ENCODE assay signal across 20 cellular contexts in the genomic region with DNA sequence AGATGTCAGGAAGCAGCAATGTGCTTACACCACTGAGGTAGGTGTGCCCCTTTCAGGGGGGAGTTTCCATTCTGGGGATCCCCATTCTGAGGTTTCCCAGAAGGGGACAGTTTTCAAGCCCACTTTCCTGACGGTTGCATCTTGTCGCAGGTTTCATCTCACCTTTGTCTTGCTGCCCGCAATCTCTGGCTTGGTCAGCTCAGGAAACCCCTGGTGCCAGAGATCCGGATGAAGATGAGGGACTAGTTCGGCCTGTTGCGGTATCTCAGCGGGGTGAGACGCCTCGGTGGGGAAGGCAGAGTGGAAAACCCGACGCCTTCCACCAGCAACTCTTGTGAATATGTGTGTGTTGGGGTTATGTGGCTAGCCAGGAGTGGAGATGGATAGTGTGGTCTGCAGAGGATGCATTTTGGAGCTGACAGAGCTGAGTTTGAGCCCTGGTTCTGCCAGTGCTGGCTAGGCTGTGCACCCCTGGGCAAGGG.
DNase-seq lines count a peak whose midpoint lies in the region; ATAC-seq and FAIRE-seq lines count a peak whose summit lies in the region.
"Had no signal": no experiment of that assay in that cellular context is flagged by ENCODE, and none has a peak within 500 bp of the region (broad histone marks: within the 10 kb centered on the region; RNA-seq: fewer than 3 reads in every experiment).

No MANE protein-coding gene starts in this region.

- no peaks in the 10 kb centered on the region for H3K36me3 Mint-ChIP-seq in activated naive CD4-positive, alpha-beta T cell treated with anti-CD3 and anti-CD28 coated beads, Interleukin-2, amount 50 U/mL, for 24 hours
- H3K36me3 Mint-ChIP-seq in central memory CD8-positive, alpha-beta T cell (ENCODE audit: insufficient read depth): peaks cover 2% of the 10 kb centered on the region
- H3K36me3 Mint-ChIP-seq: CD4-positive, CD25-positive, alpha-beta regulatory T cell had no signal

- DNase-seq in activated naive CD4-positive, alpha-beta T cell treated with anti-CD3 and anti-CD28 coated beads, Interleukin-2, amount 50 U/mL, for 16 hours: no peak
- DNase-seq in GM19239 (ENCODE audit: insufficient read length, low spot score) (no peak), NCI-H1436 (lab: John Stamatoyannopoulos, UW) (no peak)
- DNase-seq in central memory CD8-positive, alpha-beta T cell (ENCODE audit: low spot score in 2 of 2): no peak
- no peak for DNase-seq in stimulated activated naive CD8-positive, alpha-beta T cell treated with anti-CD3 and anti-CD28 coated beads, Interleukin-15, Interleukin-2, amounts not matched to agents 100 U/mL and 50 U/mL, for 24 hours
- DNase-seq: Calu3; CD4-positive, CD25-positive, alpha-beta regulatory T cell; DMS79; GOT3; KG1; NCI-H1092; NCI-H1694 treated with DMSO at 0.1 percent for 48 hours; NCI-H446 treated with DMSO at 0.1 percent for 48 hours; NCI-H774 had no signal

- H3K27me3 Mint-ChIP-seq in activated naive CD4-positive, alpha-beta T cell treated with anti-CD3 and anti-CD28 coated beads, Interleukin-2, amount 50 U/mL, for 24 hours: no peaks in the 10 kb centered on the region
- H3K27me3 Mint-ChIP-seq in central memory CD8-positive, alpha-beta T cell: no peaks in the 10 kb centered on the region

- H3K27ac Mint-ChIP-seq in activated naive CD4-positive, alpha-beta T cell treated with anti-CD3 and anti-CD28 coated beads, Interleukin-2, amount 50 U/mL, for 24 hours: peak overlapping the region; percentile 9
- H3K27ac Mint-ChIP-seq in central memory CD8-positive, alpha-beta T cell (ENCODE audit: low read depth): no peak overlapping the region
- H3K27ac Mint-ChIP-seq: CD4-positive, CD25-positive, alpha-beta regulatory T cell had no signal

- no peaks in the 10 kb centered on the region for H3K4me1 Mint-ChIP-seq in activated naive CD4-positive, alpha-beta T cell treated with anti-CD3 and anti-CD28 coated beads, Interleukin-2, amount 50 U/mL, for 24 hours
- peaks cover 6% of the 10 kb centered on the region for H3K4me1 Mint-ChIP-seq in central memory CD8-positive, alpha-beta T cell

- peak; percentile 33 for FAIRE-seq in GM19239 (lab: Jason Lieb, UNC)
- FAIRE-seq: G401.6 had no signal

- H3K9me3 Mint-ChIP-seq in activated naive CD4-positive, alpha-beta T cell treated with anti-CD3 and anti-CD28 coated beads, Interleukin-2, amount 50 U/mL, for 24 hours: no peaks in the 10 kb centered on the region
- no peaks in the 10 kb centered on the region for H3K9me3 Mint-ChIP-seq in central memory CD8-positive, alpha-beta T cell

- no peak overlapping the region for H3K4me3 Mint-ChIP-seq in activated naive CD4-positive, alpha-beta T cell treated with anti-CD3 and anti-CD28 coated beads, Interleukin-2, amount 50 U/mL, for 24 hours
- H3K4me3 Mint-ChIP-seq in central memory CD8-positive, alpha-beta T cell: no peak overlapping the region
- H3K4me3 Mint-ChIP-seq: CD4-positive, CD25-positive, alpha-beta regulatory T cell had no signal

- ATAC-seq in central memory CD8-positive, alpha-beta T cell (replicated peaks; ENCODE audit: extremely low read depth, poor library complexity, severe bottlenecking): peak; percentile 19
- ATAC-seq in stimulated activated naive CD8-positive, alpha-beta T cell treated with anti-CD3 and anti-CD28 coated beads, Interleukin-15, Interleukin-2, amounts not matched to agents 100 U/mL and 50 U/mL, for 24 hours: peak; percentile 28
- ATAC-seq in GM18873 (IDR thresholded peaks at IDR 0.05; ENCODE audit: low FRiP score, unreplicated experiment): no peak
- no peak for ATAC-seq in GM19351 (IDR thresholded peaks at IDR 0.05; ENCODE audit: unreplicated experiment)
- ATAC-seq: Panc1, Right ventricle myocardium inferior had no signal

Comparison
In these comparisons a context has a peak if more than half of its experiments do, and no peak if none do; other contexts are left out.
1. ATAC-seq: peak in central memory CD8-positive, alpha-beta T cell (single experiment) and stimulated activated naive CD8-positive, alpha-beta T cell treated with anti-CD3 and anti-CD28 coated beads, Interleukin-15, Interleukin-2, amounts not matched to agents 100 U/mL and 50 U/mL, for 24 hours (single experiment); none in GM18873 (single experiment) and GM19351 (single experiment).